ENCODE assay signal across 10 cellular contexts in genomic region chr7:27364344-27364758, GRCh38.
DNase-seq lines count a peak whose midpoint lies in the region; ATAC-seq, FAIRE-seq and TF ChIP-seq lines count a peak whose summit lies in the region.
"Had no signal": no experiment of that assay in that cellular context is flagged by ENCODE, and none has a peak within 500 bp of the region (broad histone marks: within the 10 kb centered on the region; RNA-seq: fewer than 3 reads in every experiment).

No MANE protein-coding gene starts in this region.

- no peaks in the 10 kb centered on the region for H3K27me3 ChIP-seq in brain microvascular endothelial cell (replicated peaks)
- no peaks in the 10 kb centered on the region for H3K27me3 ChIP-seq in left lung
- no peaks in the 10 kb centered on the region for H3K27me3 ChIP-seq in subcutaneous abdominal adipose tissue (ENCODE audit: control insufficient read depth in 5 of 5, insufficient read depth in 4 of 5, low read length in 5 of 5)

- TF ChIP-seq CTCF in brain microvascular endothelial cell (IDR thresholded peaks at IDR 0.05; ENCODE audit: low read depth, low read length, missing control alignments) (no peak), left lung (IDR thresholded peaks at IDR 0.05) (no peak)

- peak overlapping the region in 4 of 5 donors; percentile 21 to 94 (median 76) for H3K9ac ChIP-seq in subcutaneous abdominal adipose tissue (ENCODE audit: low read length in 5 of 5)

- H3K4me3 ChIP-seq in brain microvascular endothelial cell (ENCODE audit: low read depth, low read length): no peak overlapping the region
- no peak overlapping the region for H3K4me3 ChIP-seq in left lung
- peak overlapping the region; percentile 5 to 69 (median 55) for H3K4me3 ChIP-seq in subcutaneous abdominal adipose tissue (ENCODE audit: low read depth in 1 of 5, low read length in 5 of 5)

- no peak overlapping the region for H3K27ac ChIP-seq in brain microvascular endothelial cell
- H3K27ac ChIP-seq in left lung: peak overlapping the region; percentile 64 to 78
- H3K27ac ChIP-seq in subcutaneous abdominal adipose tissue (ENCODE audit: low read depth, low read length): peak overlapping the region; percentile 95

- H3K36me3 ChIP-seq in brain microvascular endothelial cell (replicated peaks) (no peaks in the 10 kb centered on the region), left lung (no peaks in the 10 kb centered on the region), subcutaneous abdominal adipose tissue (ENCODE audit: control insufficient read depth in 5 of 5, insufficient read depth in 5 of 5, low read length in 5 of 5) (no peaks in the 10 kb centered on the region)

- H3K9me3 ChIP-seq in left lung (no peaks in the 10 kb centered on the region), subcutaneous abdominal adipose tissue (ENCODE audit: control insufficient read depth in 5 of 5, low read length in 5 of 5) (no peaks in the 10 kb centered on the region)

- intact Hi-C loops in left lung (cut with DNase I): no loop called here

- FAIRE-seq in HTR-8/SVneo (lab: Jason Lieb, UNC): no peak
- FAIRE-seq: endometrium, GM12892 had no signal

- peak; percentile 36 for DNase-seq in HTR-8/SVneo (ENCODE audit: insufficient read length, low spot score)
- peak; percentile 14 for DNase-seq in brain microvascular endothelial cell
- peak in 1 of 2 donors; percentile 47 for DNase-seq in left lung
- no peak for DNase-seq in activated CD4-positive, CD25-positive, alpha-beta regulatory T cell treated with anti-CD3 and anti-CD28 coated beads, Interleukin-2, amount 50 U/mL, for 72 hours
- no peak for DNase-seq in 8988T

- peak; percentile 84 for ATAC-seq in left lung
- ATAC-seq in GM21381 (IDR thresholded peaks at IDR 0.05; ENCODE audit: unreplicated experiment): no peak
- ATAC-seq in HG03108 (IDR thresholded peaks at IDR 0.05; ENCODE audit: unreplicated experiment): no peak

- in situ Hi-C loops in brain microvascular endothelial cell (cut with HindIII; ENCODE audit: low pct_ligation_motif_present, low sequenced_read_pairs): no loop called here

- H3K4me1 ChIP-seq in left lung: peaks cover 0 to 8% of the 10 kb centered on the region in 2 donors
- H3K4me1 ChIP-seq in subcutaneous abdominal adipose tissue (ENCODE audit: control insufficient read depth in 5 of 5, insufficient read depth in 5 of 5, low read length in 5 of 5): peaks cover 9 to 22% (median 21%) of the 10 kb centered on the region in 5 donors

Comparison
In these comparisons a context has a peak if more than half of its experiments do, and no peak if none do; other contexts are left out.
1. DNase-seq: peak in HTR-8/SVneo (single experiment) and brain microvascular endothelial cell (single experiment); none in activated CD4-positive, CD25-positive, alpha-beta regulatory T cell treated with anti-CD3 and anti-CD28 coated beads, Interleukin-2, amount 50 U/mL, for 72 hours (single experiment) and 8988T (single experiment).
2. H3K4me3 ChIP-seq: peak in subcutaneous abdominal adipose tissue (5 of 5); none in brain microvascular endothelial cell (single experiment) and left lung (0 of 2).